ENCODE assay signal across 32 cellular contexts in genomic region chr16:48137822-48138221, GRCh38. TPM values are rescaled to one million over a fixed set of nuclear protein-coding genes. Genes with fewer than 3 reads are reported as not detected.
"Had no signal": no experiment of that assay in that cellular context is flagged by ENCODE, and none has a peak within 500 bp of the region (broad histone marks: within the 10 kb centered on the region; RNA-seq: fewer than 3 reads in every experiment).

No MANE protein-coding gene starts in this region.

- H3K4me1 ChIP-seq: ascending aorta, breast epithelium, foreskin keratinocyte had no signal

- H3K27me3 ChIP-seq: ascending aorta, breast epithelium, cardiac muscle cell, esophagus muscularis mucosa, gastrocnemius medialis, heart left ventricle had no signal

- H3K9me3 ChIP-seq: ascending aorta, breast epithelium, esophagus muscularis mucosa, gastrocnemius medialis, heart left ventricle had no signal

- H3K4me3 ChIP-seq: ascending aorta, breast epithelium, cardiac muscle cell, esophagus muscularis mucosa, gastrocnemius medialis, heart left ventricle had no signal

- H3K36me3 ChIP-seq: ascending aorta, breast epithelium, cardiac muscle cell, esophagus muscularis mucosa, gastrocnemius medialis, heart left ventricle had no signal

- H3K27ac ChIP-seq: ascending aorta, breast epithelium, cardiac muscle cell, esophagus muscularis mucosa, foreskin keratinocyte had no signal

- DNase-seq: activated CD4-positive, alpha-beta memory T cell treated with anti-CD3 and anti-CD28 coated beads, Interleukin-2, amount 10 ng/mL, durations not matched to agents 7 days and 5 days; activated CD4-positive, alpha-beta T cell treated with anti-CD3 and anti-CD28 coated beads for 36 hours; activated CD4-positive, alpha-beta T cell treated with anti-CD3 and anti-CD28 coated beads, Interleukin-2, amount 10 ng/mL, durations not matched to agents 7 days and 5 days; activated CD4-positive, alpha-beta T cell treated with anti-CD3 and anti-CD28 coated beads, Interleukin-2, amount 50 U/mL, for 4 hours; activated CD4-positive, CD25-positive, alpha-beta regulatory T cell; activated CD4-positive, CD25-positive, alpha-beta regulatory T cell treated with anti-CD3 and anti-CD28 coated beads, Interleukin-2, amount 50 U/mL, for 72 hours; activated CD8-positive, alpha-beta memory T cell treated with anti-CD3 and anti-CD28 coated beads, Interleukin-2, amount 50 U/mL, for 48 hours; activated gamma-delta T cell; activated naive CD4-positive, alpha-beta T cell; activated naive CD4-positive, alpha-beta T cell treated with anti-CD3 and anti-CD28 coated beads, Interleukin-2, amount 10 ng/mL, durations not matched to agents 7 days and 5 days; activated naive CD8-positive, alpha-beta T cell treated with anti-CD3 and anti-CD28 coated beads, Interleukin-2, amount 10 ng/mL, durations not matched to agents 7 days and 5 days; activated T-cell treated with anti-CD3 and anti-CD28 coated beads for 4 hours; activated T-cell treated with anti-CD3 and anti-CD28 coated beads, Interleukin-2, amount 50 U/mL, for 24 hours; activated T-cell treated with anti-CD3 and anti-CD28 coated beads, Interleukin-2, amount 50 U/mL, for 72 hours; central memory CD4-positive, alpha-beta T cell; cortex of kidney; dermis blood vessel endothelial cell; effector CD4-positive, alpha-beta T cell; effector memory CD8-positive, alpha-beta T cell; erythroblast; foreskin keratinocyte; gastrocnemius medialis; glutamatergic neuron; heart left ventricle; T-helper 17 cell; T1000 had no signal

- ATAC-seq: activated CD4-positive, alpha-beta T cell treated with anti-CD3 and anti-CD28 coated beads for 36 hours; activated naive CD4-positive, alpha-beta T cell treated with anti-CD3 and anti-CD28 coated beads, Interleukin-2, amount 50 U/mL, for 72 hours; activated T-cell treated with anti-CD3 and anti-CD28 coated beads, Interleukin-2, amount 50 U/mL, for 72 hours; effector memory CD8-positive, alpha-beta T cell; foreskin keratinocyte; T-helper 17 cell had no signal

RNA-seq across cellular contexts. Expression of gene ABCC12, which starts 18.0 kb away (rescaled TPM):
- total RNA-seq: activated CD4-positive, alpha-beta memory T cell treated with anti-CD3 and anti-CD28 coated beads, Interleukin-2, amount 10 ng/mL, durations not matched to agents 7 days and 5 days; activated CD4-positive, alpha-beta T cell treated with anti-CD3 and anti-CD28 coated beads for 36 hours; activated CD4-positive, alpha-beta T cell treated with anti-CD3 and anti-CD28 coated beads, Interleukin-2, amount 10 ng/mL, durations not matched to agents 7 days and 5 days; activated naive CD4-positive, alpha-beta T cell treated with anti-CD3 and anti-CD28 coated beads, Interleukin-2, amount 50 U/mL, for 72 hours; activated naive CD8-positive, alpha-beta T cell treated with anti-CD3 and anti-CD28 coated beads, Interleukin-2, amount 10 ng/mL, durations not matched to agents 7 days and 5 days; activated T-cell treated with anti-CD3 and anti-CD28 coated beads, Interleukin-2, amount 50 U/mL, for 72 hours; ascending aorta; cardiac muscle cell; chondrocyte; dermis blood vessel endothelial cell; esophagus muscularis mucosa; foreskin keratinocyte; T-helper 17 cell had no signal
- polyA plus RNA-seq: cardiac muscle cell, foreskin keratinocyte had no signal
